In genomic region chr6:27130668-27131428, GRCh38 we compare ENCODE assay signal across 8 cellular contexts.
DNase-seq lines count a peak whose midpoint lies in the region; ATAC-seq, FAIRE-seq and TF ChIP-seq lines count a peak whose summit lies in the region.

No MANE protein-coding gene starts in this region.

- no peak overlapping the region for H3K9ac ChIP-seq in HepG2 (ENCODE audit: insufficient read depth, low read depth, low read length)

- 42 to 49% (median 43%) methylated on average over 7 of the region's 7 CpGs for WGBS in adrenal gland, 4 donors
- 49% methylated on average over 7 of the region's 7 CpGs for WGBS in HepG2 (ENCODE audit: low lambda C conversion rate)

- in situ Hi-C loops in HepG2 (cut with HindIII; ENCODE audit: extremely low pct_ligation_motif_present, low pct_unique_long_range_greater_than_20kb): no loop called here

- H3K4me1 ChIP-seq in cardiac muscle cell (ENCODE audit: low read depth): peaks cover 7% of the 10 kb centered on the region
- H3K4me1 ChIP-seq in adrenal gland (replicated peaks in 1 of 2): peaks cover 11 to 24% of the 10 kb centered on the region in 2 donors
- peaks cover 44% of the 10 kb centered on the region for H3K4me1 ChIP-seq in HepG2 (ENCODE audit: insufficient read depth, low read length)
- peaks cover 6% of the 10 kb centered on the region for H3K4me1 ChIP-seq in upper lobe of right lung

- H3K27me3 ChIP-seq in cardiac muscle cell (no peaks in the 10 kb centered on the region), adrenal gland (no peaks in the 10 kb centered on the region), HepG2 (ENCODE audit: control insufficient read depth in 1 of 2, insufficient read depth in 2 of 2, low read length in 2 of 2) (peaks cover 2 to 38% of the 10 kb centered on the region in 2 experiments; a peak in 4 of 5 replicates), upper lobe of right lung (no peaks in the 10 kb centered on the region)

- H4K20me1 ChIP-seq in HepG2 (ENCODE audit: insufficient read depth, low read length): no peaks in the 10 kb centered on the region; the same call in 1 of the 2 replicates

- TF ChIP-seq POLR2A in adrenal gland (IDR thresholded peaks at IDR 0.05) (no peak), HepG2 (IDR thresholded peaks at IDR 0.05; ENCODE audit: insufficient read depth in 1 of 2, low read depth in 2 of 2, low read length in 2 of 2) (no peak)

- intact Hi-C loops in cardiac septum (cut with DNase I): loop anchor here (5.0 to 10.0 kb wide), 3 partner anchors 846 to 1006 kb away; a partner anchor contains a TSS
- intact Hi-C loops in adrenal gland (cut with DNase I): no loop called here
- intact Hi-C loops in HepG2 (cut with micrococcal nuclease; ENCODE audit: unreplicated experiment): no loop called here
- intact Hi-C loops in upper lobe of right lung (cut with DNase I): no loop called here

- FAIRE-seq in HepG2 (lab: Jason Lieb, UNC): no peak

- H3K9me3 ChIP-seq in cardiac muscle cell (ENCODE audit: low read depth) (no peaks in the 10 kb centered on the region), adrenal gland (replicated peaks in 1 of 3) (no peaks in the 10 kb centered on the region), HepG2 (ENCODE audit: low read length) (peaks cover 6% of the 10 kb centered on the region; the same call in 1 of the 2 replicates), upper lobe of right lung (no peaks in the 10 kb centered on the region)

- H3K79me2 ChIP-seq in HepG2 (ENCODE audit: insufficient read depth, low read length): no peaks in the 10 kb centered on the region

- peak overlapping the region; percentile 65 for H3K4me2 ChIP-seq in HepG2 (ENCODE audit: low read depth, low read length)

- H3K27ac ChIP-seq in cardiac muscle cell (peak overlapping the region; percentile 86), adrenal gland (peak overlapping the region in 4 of 5 donors; percentile 44 to 90 (median 90)), HepG2 (ENCODE audit: extremely low read length, insufficient read depth, low read length) (peak overlapping the region; percentile 78), upper lobe of right lung (peak overlapping the region; percentile 80)

- TF ChIP-seq CTCF in cardiac muscle cell (IDR thresholded peaks at IDR 0.05; ENCODE audit: low read depth, low read length): no peak
- no peak for TF ChIP-seq CTCF in adrenal gland (IDR thresholded peaks at IDR 0.05)
- no peak for TF ChIP-seq CTCF in HepG2 (CRISPR knock-in tag; IDR thresholded peaks at IDR 0.05)
- no peak for TF ChIP-seq CTCF in upper lobe of right lung (IDR thresholded peaks at IDR 0.05)

- DNase-seq in cardiac muscle cell (ENCODE audit: low read depth in 1 of 2, low spot score in 1 of 2) (no peak), cardiac septum (ENCODE audit: low spot score) (no peak), adrenal gland (no peak), HepG2 (ENCODE audit: low spot score) (no peak), upper lobe of right lung (no peak), A172 (ENCODE audit: low spot score) (no peak)
- no peak for DNase-seq in stimulated activated CD8-positive, alpha-beta memory T cell treated with anti-CD3 and anti-CD28 coated beads, Interleukin-4, amount 100 ng/mL, for 48 hours

- H3K36me3 ChIP-seq in cardiac muscle cell (no peaks in the 10 kb centered on the region), adrenal gland (replicated peaks in 1 of 2) (no peaks in the 10 kb centered on the region), HepG2 (replicated peaks in 1 of 2; ENCODE audit: control insufficient read depth in 1 of 2, insufficient read depth in 2 of 2, low read length in 2 of 2) (no peaks in the 10 kb centered on the region), upper lobe of right lung (no peaks in the 10 kb centered on the region)

- CTCF ChIA-PET in HepG2 (lab: Yijun Ruan, JAX; ENCODE audit: low intra/inter-chr PET ratio, low total read pairs): no interaction called here

- BruUV-seq in HepG2 (replicated peaks; lab: Mats Ljungman, UMichigan): no TSS peak

- POLR2A ChIA-PET in HepG2 (lab: Yijun Ruan, JAX): no interaction called here

- no peak overlapping the region for H2AFZ ChIP-seq in HepG2 (ENCODE audit: low read length)

- no peak for ATAC-seq in HepG2
- no peak for ATAC-seq in upper lobe of right lung
- ATAC-seq in HG03108 (IDR thresholded peaks at IDR 0.05; ENCODE audit: unreplicated experiment): no peak

- H3K4me3 ChIP-seq in cardiac muscle cell (peak overlapping the region; percentile 43), adrenal gland (peak overlapping the region in 2 of 4 donors; percentile 29 to 60), HepG2 (replicated peaks in 1 of 3; ENCODE audit: insufficient read depth in 1 of 3, low read depth in 2 of 3, low read length in 3 of 3) (peak overlapping the region in 1 of 3 experiments; percentile 36; a peak in 1 of 6 replicates), upper lobe of right lung (peak overlapping the region; percentile 56)

- TF ChIP-seq RAD21 in HepG2 (CRISPR knock-in tag; IDR thresholded peaks at IDR 0.05): no peak

- TF ChIP-seq EP300 in HepG2 (IDR thresholded peaks at IDR 0.05; ENCODE audit: low read depth in 2 of 2, low read length in 2 of 2): no peak
- TF ChIP-seq EP300 in HepG2 (CRISPR knock-in tag; IDR thresholded peaks at IDR 0.05; ENCODE audit: borderline replicate concordance): no peak

TF ChIP-seq in HepG2, 621 proteins besides CTCF, POLR2A, EP300 and RAD21:
- TF ChIP-seq FOXK1 (CRISPR knock-in tag; IDR thresholded peaks at IDR 0.05; ENCODE audit: borderline replicate concordance, low read depth): no peak
- TF ChIP-seq, protein P1, sequence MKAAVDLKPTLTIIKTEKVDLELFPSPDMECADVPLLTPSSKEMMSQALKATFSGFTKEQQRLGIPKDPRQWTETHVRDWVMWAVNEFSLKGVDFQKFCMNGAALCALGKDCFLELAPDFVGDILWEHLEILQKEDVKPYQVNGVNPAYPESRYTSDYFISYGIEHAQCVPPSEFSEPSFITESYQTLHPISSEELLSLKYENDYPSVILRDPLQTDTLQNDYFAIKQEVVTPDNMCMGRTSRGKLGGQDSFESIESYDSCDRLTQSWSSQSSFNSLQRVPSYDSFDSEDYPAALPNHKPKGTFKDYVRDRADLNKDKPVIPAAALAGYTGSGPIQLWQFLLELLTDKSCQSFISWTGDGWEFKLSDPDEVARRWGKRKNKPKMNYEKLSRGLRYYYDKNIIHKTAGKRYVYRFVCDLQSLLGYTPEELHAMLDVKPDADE (CRISPR knock-in tag; IDR thresholded peaks at IDR 0.05): no peak
- TF ChIP-seq ZSCAN21 (CRISPR knock-in tag; IDR thresholded peaks at IDR 0.05; ENCODE audit: borderline replicate concordance): no peak
- TF ChIP-seq, protein P2, sequence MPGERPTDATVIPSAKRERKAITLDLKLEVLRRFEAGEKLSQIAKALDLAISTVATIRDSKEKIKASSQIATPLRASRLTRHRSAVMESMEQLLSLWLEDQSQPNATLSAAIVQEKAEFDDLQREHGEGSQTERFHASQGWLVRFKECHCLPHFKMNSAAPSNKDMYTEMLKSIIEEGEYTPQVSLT (CRISPR knock-in tag; IDR thresholded peaks at IDR 0.05; ENCODE audit: borderline replicate concordance, low read depth): no peak
- TF ChIP-seq YEATS2 (CRISPR knock-in tag; IDR thresholded peaks at IDR 0.05; ENCODE audit: borderline replicate concordance): no peak
- no peak for TF ChIP-seq FOXA1 (IDR thresholded peaks at IDR 0.05)
- no peak for TF ChIP-seq FOXA1 (CRISPR knock-in tag; IDR thresholded peaks at IDR 0.05)
- TF ChIP-seq HOXA9 (CRISPR knock-in tag; IDR thresholded peaks at IDR 0.05; ENCODE audit: borderline replicate concordance): no peak
- TF ChIP-seq ZNF792 (CRISPR knock-in tag; IDR thresholded peaks at IDR 0.05): no peak
- TF ChIP-seq ZBTB34 (CRISPR knock-in tag; IDR thresholded peaks at IDR 0.05): no peak
- TF ChIP-seq SRSF9 (IDR thresholded peaks at IDR 0.05; ENCODE audit: borderline replicate concordance, insufficient read depth, low read depth, low read length, poor library complexity, severe bottlenecking): no peak
- TF ChIP-seq RORA (CRISPR knock-in tag; IDR thresholded peaks at IDR 0.05): no peak
- no peak for TF ChIP-seq RFXAP (CRISPR knock-in tag; IDR thresholded peaks at IDR 0.05; ENCODE audit: borderline replicate concordance)
- no peak for TF ChIP-seq SKI (IDR thresholded peaks at IDR 0.05; ENCODE audit: partially characterized antibody)
- TF ChIP-seq CHD2 (IDR thresholded peaks at IDR 0.05; ENCODE audit: low read depth, low read length): no peak
- no peak for TF ChIP-seq TAF1 (CRISPR knock-in tag; IDR thresholded peaks at IDR 0.05)
- TF ChIP-seq ZNF232 (CRISPR knock-in tag; IDR thresholded peaks at IDR 0.05; ENCODE audit: borderline replicate concordance): no peak
- no peak for TF ChIP-seq POLR2AphosphoS5 (IDR thresholded peaks at IDR 0.05; ENCODE audit: low read depth, low read length)
- TF ChIP-seq ZNF121 (CRISPR knock-in tag; IDR thresholded peaks at IDR 0.05): no peak
